Comparison of ENCODE assay signal across 8 cellular contexts in genomic region chr16:9090960-9091866, GRCh38. TPM values are rescaled to one million over a fixed set of nuclear protein-coding genes. Genes with fewer than 3 reads are reported as not detected.
DNase-seq lines count a peak whose midpoint lies in the region; ATAC-seq, FAIRE-seq and TF ChIP-seq lines count a peak whose summit lies in the region.

HAPSTR1 (plus strand) TSS chr16:9091644; CDS start chr16:9092045, 401 bp downstream.

- ATAC-seq in GM21515 (IDR thresholded peaks at IDR 0.05; ENCODE audit: unreplicated experiment), result peak; percentile 88

- BruUV-seq in endothelial cell of umbilical vein (replicated peaks; lab: Mats Ljungman, UMichigan), result no TSS peak

- no peaks in the 10 kb centered on the region for H3K9me3 ChIP-seq in OCI-LY3 (ENCODE audit: insufficient read depth, low read length)
- H3K9me3 ChIP-seq in endothelial cell of umbilical vein (replicated peaks; ENCODE audit: control insufficient read depth, insufficient read depth, low read length), result no peaks in the 10 kb centered on the region

- H3K9me1 ChIP-seq in endothelial cell of umbilical vein (replicated peaks; ENCODE audit: control insufficient read depth, extremely low read depth, insufficient read depth, low read length), result no peaks in the 10 kb centered on the region

- intact Hi-C loops in endothelial cell of umbilical vein (cut with micrococcal nuclease), result loop anchor here (1.0 to 5.0 kb wide), 8 partner anchors 12 to 294 kb away; partner anchors contain the start of genes PMM2 and TMEM186

- FAIRE-seq in endothelial cell of umbilical vein (lab: Jason Lieb, UNC), result peak; percentile 96

- H3K4me1 ChIP-seq in OCI-LY3 (ENCODE audit: low read length) (peaks cover 25% of the 10 kb centered on the region), endothelial cell of umbilical vein (ENCODE audit: control insufficient read depth, extremely low read depth, insufficient read depth, low read length) (peaks cover 32% of the 10 kb centered on the region)

- H3K4me3 ChIP-seq in OCI-LY3 (ENCODE audit: low read length) (peak within 1 kb of the TSS; percentile 93), endothelial cell of umbilical vein (replicated peaks in 1 of 3; ENCODE audit: insufficient read depth in 1 of 3, low read depth in 1 of 3, low read length in 3 of 3) (peak within 1 kb of the TSS; percentile 73 to 89 (median 80))

- dilution Hi-C loops in endothelial cell of umbilical vein (cut with MboI; ENCODE audit: extremely low pct_ligation_motif_present, low sequenced_read_pairs), result no loop called here

- peak; percentile 96 for TF ChIP-seq POLR2A in endothelial cell of umbilical vein (IDR thresholded peaks at IDR 0.05; ENCODE audit: low read depth, low read length)

- H3K9ac ChIP-seq in OCI-LY3 (ENCODE audit: low read length), result peak within 1 kb of the TSS; percentile 95
- H3K9ac ChIP-seq in endothelial cell of umbilical vein (replicated peaks; ENCODE audit: extremely low read depth, insufficient read depth, low read length), result peak within 1 kb of the TSS; percentile 85

- H3K27me3 ChIP-seq in OCI-LY3 (ENCODE audit: low read depth, low read length) (no peaks in the 10 kb centered on the region), endothelial cell of umbilical vein (ENCODE audit: control insufficient read depth in 2 of 2, insufficient read depth in 2 of 2, low read length in 2 of 2) (no peaks in the 10 kb centered on the region)

- H4K20me1 ChIP-seq in OCI-LY3 (ENCODE audit: insufficient read depth, low read length) (peaks cover 37% of the 10 kb centered on the region), endothelial cell of umbilical vein (replicated peaks; ENCODE audit: control insufficient read depth, extremely low read depth, insufficient read depth, low read length) (peaks cover 17% of the 10 kb centered on the region)

- TF ChIP-seq CTCF in OCI-LY3 (IDR thresholded peaks at IDR 0.05; ENCODE audit: low read depth, low read length) (no peak), endothelial cell of umbilical vein (IDR thresholded peaks at IDR 0.05; ENCODE audit: extremely low read depth in 1 of 2, insufficient read depth in 1 of 2, low read depth in 1 of 2, low read length in 2 of 2) (no peak)

- H3K36me3 ChIP-seq in OCI-LY3 (replicated peaks; ENCODE audit: low read depth, low read length), result peaks cover 34% of the 10 kb centered on the region
- peaks cover 0 to 4% of the 10 kb centered on the region in 2 experiments for H3K36me3 ChIP-seq in endothelial cell of umbilical vein (ENCODE audit: control insufficient read depth in 2 of 2, extremely low read depth in 1 of 2, insufficient read depth in 2 of 2, low read length in 2 of 2)

- DNase-seq in D341Med (ENCODE audit: low spot score) (peak; percentile 94), HuH-7 (ENCODE audit: low spot score) (peak; percentile 93), activated T-cell treated with anti-CD3 and anti-CD28 coated beads for 1 hour (ENCODE audit: low read depth) (peak; percentile 98), endothelial cell of umbilical vein (ENCODE audit: low read depth, low spot score) (peak; percentile 100), middle frontal gyrus (ENCODE audit: extremely low spot score, low spot score) (peak; percentile 99)
- DNase-seq in stimulated activated CD8-positive, alpha-beta memory T cell treated with anti-CD3 and anti-CD28 coated beads, Interleukin-2, amount 100 ng/mL, for 48 hours (ENCODE audit: low read depth in 2 of 2), result peak; percentile 99

- peak within 1 kb of the TSS; percentile 90 for H3K4me2 ChIP-seq in OCI-LY3 (ENCODE audit: low read length)
- H3K4me2 ChIP-seq in endothelial cell of umbilical vein (ENCODE audit: insufficient read depth, low read length), result peak within 1 kb of the TSS; percentile 85

- CTCF ChIA-PET in endothelial cell of umbilical vein (lab: Charles Lee), result interaction anchor here (0.8 to 2.5 kb wide), 12 partner anchors 12 to 82 kb away, joined by 3 to 12 read pairs (median 6); no protein-coding TSS in a partner anchor

- H3K27ac ChIP-seq in OCI-LY3 (ENCODE audit: low read length) (peak within 1 kb of the TSS; percentile 70), endothelial cell of umbilical vein (ENCODE audit: insufficient read depth, low read depth, low read length) (peak within 1 kb of the TSS; percentile 78)

- POLR2A ChIA-PET in endothelial cell of umbilical vein (lab: Charles Lee), result interaction anchor here (0.5 to 2.1 kb wide), 26 partner anchors 9 to 488 kb away, joined by 3 to 26 read pairs (median 4); partner anchors contain the start of genes PMM2 and TMEM186

- H2AFZ ChIP-seq in OCI-LY3 (ENCODE audit: low read depth, low read length) (peak within 1 kb of the TSS; percentile 69; the same call in 1 of the 2 replicates), endothelial cell of umbilical vein (ENCODE audit: low read depth, low read length) (peak within 1 kb of the TSS; percentile 62)

- H3K79me2 ChIP-seq in OCI-LY3 (ENCODE audit: low read length), result peaks cover 47% of the 10 kb centered on the region
- H3K79me2 ChIP-seq in endothelial cell of umbilical vein (ENCODE audit: control insufficient read depth, insufficient read depth, low read length), result peaks cover 47% of the 10 kb centered on the region

TF ChIP-seq in endothelial cell of umbilical vein, 7 proteins besides CTCF, POLR2A, EP300 and RAD21:
- peak; percentile 70 for TF ChIP-seq MAX (IDR thresholded peaks at IDR 0.05; ENCODE audit: insufficient read depth, insufficient read length)
- no peak for TF ChIP-seq GATA2 (IDR thresholded peaks at IDR 0.05; ENCODE audit: insufficient read depth, insufficient read length, low read depth, low read length)
- no peak for TF ChIP-seq JUN (IDR thresholded peaks at IDR 0.05; ENCODE audit: borderline replicate concordance, insufficient read depth, insufficient read length, low read depth)
- no peak for TF ChIP-seq MYC (IDR thresholded peaks at IDR 0.05; ENCODE audit: low read depth, low read length)
- TF ChIP-seq POLR2AphosphoS5 (IDR thresholded peaks at IDR 0.05; ENCODE audit: insufficient read depth, low read depth, low read length), result peak; percentile 97
- no peak for TF ChIP-seq FOS (IDR thresholded peaks at IDR 0.05; ENCODE audit: borderline replicate concordance, insufficient read depth, low read length)

RNA-seq across cellular contexts. Expression of gene HAPSTR1, which starts in this region (rescaled TPM):
- 60.1 and 63.7 TPM in 2 replicates for total RNA-seq in endothelial cell of umbilical vein
- 11.6 and 15.7 TPM in 2 replicates for polyA plus RNA-seq in endothelial cell of umbilical vein
- 15.9 and 18.5 TPM in 2 replicates for polyA plus RNA-seq in endothelial cell of umbilical vein (2011; cell fraction: cytosol; rRNA removed)
- polyA plus RNA-seq in endothelial cell of umbilical vein (2011; cell fraction: nucleus; rRNA removed), result 20.5 and 27.5 TPM in 2 replicates
- 25.2 and 32.3 TPM in 2 replicates for polyA plus RNA-seq in endothelial cell of umbilical vein (2012)
- 43.8 and 48.6 TPM in 2 replicates for polyA minus RNA-seq in endothelial cell of umbilical vein
- 28.6 TPM for polyA minus RNA-seq in endothelial cell of umbilical vein (2011; cell fraction: cytosol; rRNA and poly(A)+ RNA removed)
- 28.1 and 40.5 TPM in 2 replicates for polyA minus RNA-seq in endothelial cell of umbilical vein (2011; cell fraction: nucleus; rRNA and poly(A)+ RNA removed)

Comparison
In these comparisons a context has a peak if more than half of its experiments do, and no peak if none do; other contexts are left out.
1. Peak in every context shown above with its lines: DNase-seq, ATAC-seq, H3K4me3 ChIP-seq and H3K27ac ChIP-seq.